ENCODE assay signal across 9 cellular contexts in genomic region chr3:56467108-56467507, GRCh38. TPM values are rescaled to one million over a fixed set of nuclear protein-coding genes. Genes with fewer than 3 reads are reported as not detected.
A peak's percentile ranks its signal among the peaks of the same experiment; 100 is the strongest.
DNase-seq lines count a peak whose midpoint lies in the region; ATAC-seq and TF ChIP-seq lines count a peak whose summit lies in the region.
"Had no signal": no experiment of that assay in that cellular context is flagged by ENCODE, and none has a peak within 500 bp of the region (broad histone marks: within the 10 kb centered on the region; RNA-seq: fewer than 3 reads in every experiment).

No MANE protein-coding gene starts in this region.

- no peaks in the 10 kb centered on the region for H3K36me3 Mint-ChIP-seq in CD8-positive, alpha-beta T cell

- no peak overlapping the region for H3K4me3 ChIP-seq in CD8-positive, alpha-beta T cell (ENCODE audit: low read depth, low read length)
- H3K4me3 ChIP-seq in body of pancreas: peak overlapping the region; percentile 39 to 65
- no peak overlapping the region for H3K4me3 ChIP-seq in MM.1S (ENCODE audit: low read length)

- DNase-seq in CD8-positive, alpha-beta T cell: peak in 1 of 7 experiments; percentile 38
- DNase-seq in NCI-H526 treated with DMSO at 0.1 percent for 48 hours (lab: John Stamatoyannopoulos, UW) (peak; percentile 82), body of pancreas (peak; percentile 91 to 94 (median 92)), iPS DF 19.7 (ENCODE audit: low read depth, low spot score) (peak; percentile 92), renal cortical epithelial cell (ENCODE audit: low read depth) (peak; percentile 91), MM.1S (no peak), HCEC 1CT (no peak)

- H3K27ac Mint-ChIP-seq in CD8-positive, alpha-beta T cell: no peak overlapping the region

- H3K36me3 ChIP-seq in CD8-positive, alpha-beta T cell (ENCODE audit: insufficient read depth, low read length): no peaks in the 10 kb centered on the region
- H3K36me3 ChIP-seq in body of pancreas (replicated peaks in 1 of 2; ENCODE audit: insufficient read depth in 1 of 2, low read depth in 2 of 2) (no peaks in the 10 kb centered on the region), MM.1S (replicated peaks; ENCODE audit: insufficient read depth, low read length) (no peaks in the 10 kb centered on the region)
- H3K36me3 ChIP-seq: neutrophil had no signal

- no peak for TF ChIP-seq CTCF in CD8-positive, alpha-beta T cell (IDR thresholded peaks at IDR 0.05)
- TF ChIP-seq CTCF in body of pancreas (IDR thresholded peaks at IDR 0.05): no peak
- no peak for TF ChIP-seq CTCF in MM.1S (IDR thresholded peaks at IDR 0.05; ENCODE audit: low read length)

- H3K9me3 Mint-ChIP-seq in CD8-positive, alpha-beta T cell: no peaks in the 10 kb centered on the region

- no peak overlapping the region for H3K27ac ChIP-seq in CD8-positive, alpha-beta T cell (ENCODE audit: low read depth, low read length)
- H3K27ac ChIP-seq in body of pancreas (no peak overlapping the region), MM.1S (ENCODE audit: low read length) (no peak overlapping the region)
- H3K27ac ChIP-seq: neutrophil had no signal

- no peaks in the 10 kb centered on the region for H3K79me2 ChIP-seq in MM.1S (ENCODE audit: low read length)

- CTCF ChIA-PET in CD8-positive, alpha-beta T cell (lab: Charles Lee): no interaction called here

- peaks cover 66% of the 10 kb centered on the region for H3K27me3 Mint-ChIP-seq in CD8-positive, alpha-beta T cell (ENCODE audit: low read depth)

- no peaks in the 10 kb centered on the region for H3K9me3 ChIP-seq in CD8-positive, alpha-beta T cell (ENCODE audit: low read length)
- H3K9me3 ChIP-seq in body of pancreas (no peaks in the 10 kb centered on the region), MM.1S (replicated peaks; ENCODE audit: insufficient read depth, low read length) (no peaks in the 10 kb centered on the region)
- H3K9me3 ChIP-seq: neutrophil had no signal

- peaks cover 15% of the 10 kb centered on the region for H3K27me3 ChIP-seq in CD8-positive, alpha-beta T cell (ENCODE audit: insufficient read depth, low read length)
- H3K27me3 ChIP-seq in body of pancreas (no peaks in the 10 kb centered on the region), MM.1S (replicated peaks; ENCODE audit: insufficient read depth, low read length) (no peaks in the 10 kb centered on the region)

- H3K4me1 Mint-ChIP-seq in CD8-positive, alpha-beta T cell (ENCODE audit: low read depth): peaks cover 8% of the 10 kb centered on the region

- peaks cover 6% of the 10 kb centered on the region for H3K4me1 ChIP-seq in CD8-positive, alpha-beta T cell (ENCODE audit: insufficient read depth, low read length)
- H3K4me1 ChIP-seq in body of pancreas (peaks cover 13% of the 10 kb centered on the region), MM.1S (ENCODE audit: low read length) (no peaks in the 10 kb centered on the region)

- H3K9ac ChIP-seq in MM.1S (ENCODE audit: low read length): no peak overlapping the region

- H2AFZ ChIP-seq in MM.1S (ENCODE audit: low read length): no peak overlapping the region

- POLR2A ChIA-PET in CD8-positive, alpha-beta T cell (lab: Charles Lee): no interaction called here

- intact Hi-C loops in CD8-positive, alpha-beta T cell (cut with DNase I, micrococcal nuclease): no loop called here
- intact Hi-C loops in body of pancreas (cut with DNase I): no loop called here

- ATAC-seq in CD8-positive, alpha-beta T cell: peak; percentile 42
- peak; percentile 55 for ATAC-seq in HG02759 (IDR thresholded peaks at IDR 0.05; ENCODE audit: unreplicated experiment)
- ATAC-seq in body of pancreas: peak; percentile 95

- H3K4me3 Mint-ChIP-seq in CD8-positive, alpha-beta T cell: peak overlapping the region; percentile 67

- no peaks in the 10 kb centered on the region for H4K20me1 ChIP-seq in MM.1S (ENCODE audit: insufficient read depth, low read length)

- no peak overlapping the region for H3K4me2 ChIP-seq in MM.1S (ENCODE audit: low read depth, low read length)

- peak in 1 of 3 donors; percentile 12 for TF ChIP-seq POLR2A in body of pancreas (IDR thresholded peaks at IDR 0.05)

- H3F3A ChIP-seq in MM.1S (ENCODE audit: insufficient read depth, low read length): no peaks in the 10 kb centered on the region

- no peaks in the 10 kb centered on the region for H3K9me2 ChIP-seq in MM.1S (replicated peaks; ENCODE audit: insufficient read depth, low read length)

- WGBS in body of pancreas, 2 donors: 0 to 2% methylated on average over 14 of the region's 14 CpGs

RNA-seq across cellular contexts. Expression of gene ERC2, which starts 1.2 kb away (rescaled TPM):
- not detected for total RNA-seq in CD8-positive, alpha-beta T cell
- total RNA-seq in body of pancreas (1 to 10 TPM; 4.0 to 4.7 TPM), renal cortical epithelial cell (3.1 and 6.2 TPM in 2 replicates)

Comparison
In these comparisons a context has a peak if more than half of its experiments do, and no peak if none do; other contexts are left out.
1. ATAC-seq: peak in every context shown above with its lines; median percentile 95 in body of pancreas; 55 in HG02759; 42 in CD8-positive, alpha-beta T cell.
2. DNase-seq: peak in NCI-H526 treated with DMSO at 0.1 percent for 48 hours (single experiment), body of pancreas (4 of 4), iPS DF 19.7 (single experiment) and renal cortical epithelial cell (single experiment); none in MM.1S (single experiment) and HCEC 1CT (single experiment).
3. H3K4me3 ChIP-seq: peak in body of pancreas (2 of 2); none in CD8-positive, alpha-beta T cell (single experiment) and MM.1S (single experiment).